Comparison of ENCODE assay signal across 1 cellular context in the genomic region with DNA sequence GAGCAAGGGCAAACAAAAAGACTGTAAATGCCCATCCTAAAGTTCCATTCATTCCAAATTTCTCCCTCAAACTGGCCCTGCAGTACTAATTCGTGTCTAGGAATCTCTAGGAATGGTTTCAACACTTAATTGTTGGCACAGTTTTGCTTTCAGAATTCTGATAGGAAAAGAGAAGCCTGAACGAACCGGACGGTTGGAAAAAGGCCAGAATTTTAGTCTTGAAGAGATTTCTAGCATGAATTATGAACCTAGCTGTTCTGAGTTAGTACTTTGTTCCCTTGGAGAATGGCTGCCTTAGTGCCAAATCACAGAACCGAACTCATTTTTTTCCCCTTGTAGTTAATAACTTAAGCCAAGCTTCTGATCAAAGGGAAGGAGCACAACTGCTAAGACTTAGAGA.
TF ChIP-seq lines count a peak whose summit lies in the region.

No MANE protein-coding gene starts in this region.

TF ChIP-seq in endothelial cell of umbilical vein, 7 proteins besides CTCF, POLR2A, EP300 and RAD21 (continued from another document):
- TF ChIP-seq JUN (IDR thresholded peaks at IDR 0.05; ENCODE audit: borderline replicate concordance, insufficient read depth, insufficient read length, low read depth) (no peak), MYC (IDR thresholded peaks at IDR 0.05; ENCODE audit: low read depth, low read length) (no peak)
